1 cellular context compared by ENCODE assay signal in genomic region chr1:38465463-38465862, GRCh38.
TF ChIP-seq lines count a peak whose summit lies in the region.

No MANE protein-coding gene starts in this region.

TF ChIP-seq in H1, 55 proteins besides CTCF, POLR2A, EP300 and RAD21:
- no peak for TF ChIP-seq SIN3A (conservative IDR thresholded peaks at IDR 0.05 in 1 of 2, IDR thresholded peaks at IDR 0.05 in 1 of 2; ENCODE audit: low read depth in 1 of 2, low read length in 2 of 2)
- TF ChIP-seq E2F6 (IDR thresholded peaks at IDR 0.05) = no peak
- TF ChIP-seq ATF3 (IDR thresholded peaks at IDR 0.05; ENCODE audit: insufficient read depth, low read depth, low read length) = no peak
- TF ChIP-seq CHD1 (IDR thresholded peaks at IDR 0.05; ENCODE audit: low read depth, low read length) = no peak
- no peak for TF ChIP-seq SIRT6 (IDR thresholded peaks at IDR 0.05; ENCODE audit: low read length)
- no peak for TF ChIP-seq HDAC2 (IDR thresholded peaks at IDR 0.05; ENCODE audit: borderline replicate concordance in 1 of 2, low read depth in 2 of 2, low read length in 2 of 2)
- no peak for TF ChIP-seq TAF1 (IDR thresholded peaks at IDR 0.05; ENCODE audit: low read depth, low read length)
- TF ChIP-seq CHD2 (IDR thresholded peaks at IDR 0.05; ENCODE audit: low read length) = no peak
- TF ChIP-seq RFX5 (IDR thresholded peaks at IDR 0.05; ENCODE audit: borderline replicate concordance, low read depth, low read length) = no peak
- no peak for TF ChIP-seq TBP (IDR thresholded peaks at IDR 0.05; ENCODE audit: low read depth, low read length)
- no peak for TF ChIP-seq ATF2 (IDR thresholded peaks at IDR 0.05; ENCODE audit: low read length)
- TF ChIP-seq TEAD4 (IDR thresholded peaks at IDR 0.05; ENCODE audit: low read depth, low read length) = no peak
- no peak for TF ChIP-seq POU5F1 (IDR thresholded peaks at IDR 0.05; ENCODE audit: low read depth, low read length)
- no peak for TF ChIP-seq CHD7 (IDR thresholded peaks at IDR 0.05; ENCODE audit: insufficient replicate concordance, low read length)
- TF ChIP-seq RXRA (IDR thresholded peaks at IDR 0.05; ENCODE audit: insufficient read depth, low read depth, low read length) = no peak
- TF ChIP-seq SP4 (IDR thresholded peaks at IDR 0.05; ENCODE audit: low read length) = no peak
- TF ChIP-seq CBX8 (IDR thresholded peaks at IDR 0.05; ENCODE audit: borderline replicate concordance, low read depth, low read length) = no peak
- no peak for TF ChIP-seq CEBPB (IDR thresholded peaks at IDR 0.05; ENCODE audit: low read depth, low read length)
- no peak for TF ChIP-seq SIX5 (IDR thresholded peaks at IDR 0.05; ENCODE audit: low read depth, low read length)
TF ChIP-seq in H1: peak in this region for 0.
